Comparison of ENCODE assay signal across 12 cellular contexts in genomic region chr22:35411112-35411511, GRCh38. TPM values are rescaled to one million over a fixed set of nuclear protein-coding genes. Genes with fewer than 3 reads are reported as not detected.
DNase-seq lines count a peak whose midpoint lies in the region; ATAC-seq and TF ChIP-seq lines count a peak whose summit lies in the region.
"Had no signal": no experiment of that assay in that cellular context is flagged by ENCODE, and none has a peak within 500 bp of the region (broad histone marks: within the 10 kb centered on the region; RNA-seq: fewer than 3 reads in every experiment).

No MANE protein-coding gene starts in this region.

- H3K9me3 Mint-ChIP-seq in stimulated activated naive CD8-positive, alpha-beta T cell treated with anti-CD3 and anti-CD28 coated beads, Interleukin-15, Interleukin-2, amounts not matched to agents 100 ng/mL and 50 ng/mL, for 24 hours: no peaks in the 10 kb centered on the region
- no peaks in the 10 kb centered on the region for H3K9me3 Mint-ChIP-seq in dendritic cell treated with granulocyte-macrophage colony-stimulating factor and Interleukin-4, amounts not matched to agents 40 ng/mL and 50 ng/mL, for 4 days

- no peaks in the 10 kb centered on the region for H3K27me3 ChIP-seq in HL-60 (ENCODE audit: insufficient read depth, poor library complexity, severe bottlenecking)
- no peaks in the 10 kb centered on the region for H3K27me3 ChIP-seq in upper lobe of right lung
- H3K27me3 ChIP-seq: body of pancreas, esophagus squamous epithelium had no signal

- no peaks in the 10 kb centered on the region for H3K9me3 ChIP-seq in upper lobe of right lung
- H3K9me3 ChIP-seq: body of pancreas, esophagus squamous epithelium had no signal

- ATAC-seq in stimulated activated naive CD8-positive, alpha-beta T cell treated with anti-CD3 and anti-CD28 coated beads, Interleukin-15, Interleukin-2, amounts not matched to agents 100 U/mL and 50 U/mL, for 24 hours: no peak
- ATAC-seq in upper lobe of right lung (peak; percentile 52), GM21423 (IDR thresholded peaks at IDR 0.05; ENCODE audit: unreplicated experiment) (no peak)
- ATAC-seq: body of pancreas, PC-3 had no signal

- no peak overlapping the region for H3K4me3 Mint-ChIP-seq in stimulated activated naive CD8-positive, alpha-beta T cell treated with anti-CD3 and anti-CD28 coated beads, Interleukin-15, Interleukin-2, amounts not matched to agents 100 ng/mL and 50 ng/mL, for 24 hours
- peak overlapping the region; percentile 65 for H3K4me3 Mint-ChIP-seq in dendritic cell treated with granulocyte-macrophage colony-stimulating factor and Interleukin-4, amounts not matched to agents 40 ng/mL and 50 ng/mL, for 4 days

- peaks cover 82% of the 10 kb centered on the region for H3K36me3 Mint-ChIP-seq in stimulated activated naive CD8-positive, alpha-beta T cell treated with anti-CD3 and anti-CD28 coated beads, Interleukin-15, Interleukin-2, amounts not matched to agents 100 ng/mL and 50 ng/mL, for 24 hours (ENCODE audit: low read depth)
- peaks cover 94% of the 10 kb centered on the region for H3K36me3 Mint-ChIP-seq in dendritic cell treated with granulocyte-macrophage colony-stimulating factor and Interleukin-4, amounts not matched to agents 40 ng/mL and 50 ng/mL, for 4 days (ENCODE audit: low read depth)

- H3K36me3 ChIP-seq in upper lobe of right lung: peaks cover 88% of the 10 kb centered on the region

- peak overlapping the region; percentile 54 for H3K27ac Mint-ChIP-seq in stimulated activated naive CD8-positive, alpha-beta T cell treated with anti-CD3 and anti-CD28 coated beads, Interleukin-15, Interleukin-2, amounts not matched to agents 100 ng/mL and 50 ng/mL, for 24 hours
- H3K27ac Mint-ChIP-seq in dendritic cell treated with granulocyte-macrophage colony-stimulating factor and Interleukin-4, amounts not matched to agents 40 ng/mL and 50 ng/mL, for 4 days: peak overlapping the region; percentile 82

- H3K4me3 ChIP-seq in HL-60 (replicated peaks; ENCODE audit: insufficient read depth, low read length) (no peak overlapping the region), upper lobe of right lung (no peak overlapping the region)
- H3K4me3 ChIP-seq: body of pancreas, esophagus squamous epithelium had no signal

- TF ChIP-seq CTCF in HL-60 (IDR thresholded peaks at IDR 0.05; ENCODE audit: insufficient read depth, low read length): no peak
- TF ChIP-seq CTCF in upper lobe of right lung (IDR thresholded peaks at IDR 0.05): no peak

- peaks cover 28% of the 10 kb centered on the region for H3K4me1 Mint-ChIP-seq in stimulated activated naive CD8-positive, alpha-beta T cell treated with anti-CD3 and anti-CD28 coated beads, Interleukin-15, Interleukin-2, amounts not matched to agents 100 ng/mL and 50 ng/mL, for 24 hours (ENCODE audit: low read depth)
- peaks cover 61% of the 10 kb centered on the region for H3K4me1 Mint-ChIP-seq in dendritic cell treated with granulocyte-macrophage colony-stimulating factor and Interleukin-4, amounts not matched to agents 40 ng/mL and 50 ng/mL, for 4 days (ENCODE audit: low read depth)

- no peaks in the 10 kb centered on the region for H3K4me1 ChIP-seq in upper lobe of right lung
- H3K4me1 ChIP-seq: body of pancreas, esophagus squamous epithelium had no signal

- DNase-seq in stimulated activated naive CD8-positive, alpha-beta T cell treated with anti-CD3 and anti-CD28 coated beads, Interleukin-15, Interleukin-2, amounts not matched to agents 100 U/mL and 50 U/mL, for 24 hours: no peak
- DNase-seq in HL-60 (ENCODE audit: low read depth in 1 of 2, low spot score in 1 of 2): no peak
- no peak for DNase-seq in upper lobe of right lung
- DNase-seq in D341Med (ENCODE audit: low spot score): no peak
- no peak for DNase-seq in stimulated activated CD4-positive, alpha-beta T cell treated with anti-CD3 and anti-CD28 coated beads, Interleukin-4, amount 100 ng/mL, for 1 hour
- DNase-seq: esophagus squamous epithelium, NCI-H1417 treated with DMSO at 0.1 percent for 48 hours, PC-3 had no signal

- intact Hi-C loops in dendritic cell treated with granulocyte-macrophage colony-stimulating factor and Interleukin-4, amounts not matched to agents 40 ng/mL and 50 ng/mL, for 4 days (cut with micrococcal nuclease): no loop called here
- intact Hi-C loops in upper lobe of right lung (cut with DNase I): no loop called here

- H3K27ac ChIP-seq in HL-60 (replicated peaks) (peak overlapping the region; percentile 62), upper lobe of right lung (no peak overlapping the region)

- no peaks in the 10 kb centered on the region for H3K27me3 Mint-ChIP-seq in stimulated activated naive CD8-positive, alpha-beta T cell treated with anti-CD3 and anti-CD28 coated beads, Interleukin-15, Interleukin-2, amounts not matched to agents 100 ng/mL and 50 ng/mL, for 24 hours
- H3K27me3 Mint-ChIP-seq in dendritic cell treated with granulocyte-macrophage colony-stimulating factor and Interleukin-4, amounts not matched to agents 40 ng/mL and 50 ng/mL, for 4 days: no peaks in the 10 kb centered on the region

RNA-seq across cellular contexts. Expression of gene MCM5, which starts 11.2 kb away (rescaled TPM):
- 22.1 TPM for total RNA-seq in upper lobe of right lung

RNA-seq across cellular contexts. Expression of gene HMOX1, which starts 30.2 kb away (rescaled TPM):
- 54.0 TPM for total RNA-seq in upper lobe of right lung
